1 cellular context compared by ENCODE assay signal in the genomic region with DNA sequence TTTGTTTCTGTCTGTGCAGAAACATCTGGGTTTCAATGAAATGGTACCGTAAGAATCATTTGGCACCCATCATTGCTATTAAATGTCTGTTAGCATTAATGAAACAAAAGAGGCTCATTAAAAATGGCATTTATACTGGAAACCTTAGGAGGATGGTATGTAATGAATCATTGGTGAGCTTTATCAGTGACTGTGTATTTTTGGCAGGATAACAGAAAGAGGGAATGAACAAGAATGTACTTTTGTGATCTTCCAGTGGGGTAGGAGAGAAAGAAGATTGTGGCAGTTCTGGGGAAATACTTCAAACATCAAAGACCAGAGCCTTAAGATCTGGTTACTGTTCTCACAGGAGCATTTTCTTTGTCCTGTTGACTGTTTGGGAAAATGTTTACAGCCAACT.
TF ChIP-seq lines count a peak whose summit lies in the region.

No MANE protein-coding gene starts in this region.

TF ChIP-seq in GM12891, 5 proteins besides CTCF, POLR2A, EP300 and RAD21 (continued from another document):
- no peak for TF ChIP-seq POU2F2 (IDR thresholded peaks at IDR 0.05; ENCODE audit: low read depth, low read length)
